ENCODE assay signal across 10 cellular contexts in genomic region chr3:149373235-149374125, GRCh38. TPM values are rescaled to one million over a fixed set of nuclear protein-coding genes. Genes with fewer than 3 reads are reported as not detected.
DNase-seq lines count a peak whose midpoint lies in the region; ATAC-seq and TF ChIP-seq lines count a peak whose summit lies in the region.
"Had no signal": no experiment of that assay in that cellular context is flagged by ENCODE, and none has a peak within 500 bp of the region (broad histone marks: within the 10 kb centered on the region; RNA-seq: fewer than 3 reads in every experiment).

No MANE protein-coding gene starts in this region.

- no peaks in the 10 kb centered on the region for H3K36me3 ChIP-seq in transverse colon

- H3K27me3 ChIP-seq in foreskin keratinocyte: no peaks in the 10 kb centered on the region
- no peaks in the 10 kb centered on the region for H3K27me3 ChIP-seq in transverse colon

- CTCF ChIA-PET in WTC11 (lab: Charles Lee): no interaction called here

- in situ Hi-C loops in transverse colon (cut with MboI; ENCODE audit: low pct_ligation_motif_present in 1 of 4, low pct_unique_long_range_greater_than_20kb in 1 of 4, low sequenced_read_pairs in 3 of 4): no loop called here

- H3K4me1 ChIP-seq in foreskin keratinocyte (peaks cover 53% of the 10 kb centered on the region), transverse colon (peaks cover 13 to 62% (median 35%) of the 10 kb centered on the region in 4 donors)

- peak overlapping the region; percentile 69 for H3K27ac ChIP-seq in foreskin keratinocyte
- peak overlapping the region in 3 of 4 donors; percentile 1 to 49 (median 22) for H3K27ac ChIP-seq in transverse colon

- H3K4me1 Mint-ChIP-seq in WTC11: peaks cover 52% of the 10 kb centered on the region
- H3K4me1 Mint-ChIP-seq in naive thymus-derived CD8-positive, alpha-beta T cell: peaks cover 0 to 2% (median 0%) of the 10 kb centered on the region in 4 donors
- H3K4me1 Mint-ChIP-seq: activated T-helper 17 cell treated with anti-CD3 and anti-CD28 coated beads, Interleukin-2, amount 50 U/mL, for 72 hours had no signal

- DNase-seq in WTC11 (ENCODE audit: low spot score) (no peak), foreskin keratinocyte (peak in 1 of 2 donors; percentile 86), transverse colon (no peak), SHP77 (lab: John Stamatoyannopoulos, UW) (no peak)
- DNase-seq in naive thymus-derived CD8-positive, alpha-beta T cell: no peak
- DNase-seq: effector memory CD4-positive, alpha-beta T cell; NCI-H774 had no signal

- POLR2A ChIA-PET in WTC11 (lab: Charles Lee): no interaction called here
- POLR2A ChIA-PET in naive thymus-derived CD8-positive, alpha-beta T cell (lab: Charles Lee): no interaction called here

- WGBS in transverse colon (ENCODE audit: low coverage in 1 of 2), 2 donors: 69 to 80% methylated on average over 2 of the region's 2 CpGs

- no peak for TF ChIP-seq EP300 in Ishikawa (IDR thresholded peaks at IDR 0.05; ENCODE audit: borderline replicate concordance)
- no peak for TF ChIP-seq EP300 in transverse colon (IDR thresholded peaks at IDR 0.05; ENCODE audit: low read depth)

- ATAC-seq in WTC11 (no peak), foreskin keratinocyte (no peak), GM21576 (IDR thresholded peaks at IDR 0.05; ENCODE audit: unreplicated experiment) (no peak)
- no peak for ATAC-seq in naive thymus-derived CD8-positive, alpha-beta T cell
- ATAC-seq: activated T-helper 17 cell treated with anti-CD3 and anti-CD28 coated beads, Interleukin-2, amount 50 U/mL, for 72 hours had no signal

- no peak overlapping the region for H3K4me3 Mint-ChIP-seq in WTC11
- no peak overlapping the region for H3K4me3 Mint-ChIP-seq in naive thymus-derived CD8-positive, alpha-beta T cell
- H3K4me3 Mint-ChIP-seq: activated T-helper 17 cell treated with anti-CD3 and anti-CD28 coated beads, Interleukin-2, amount 50 U/mL, for 72 hours had no signal

- no peak for TF ChIP-seq RAD21 in Ishikawa (IDR thresholded peaks at IDR 0.05; ENCODE audit: low read depth)

- intact Hi-C loops in transverse colon (cut with DNase I; ENCODE audit: low total_unique reads): no loop called here

- no peak for TF ChIP-seq POLR2A in transverse colon (IDR thresholded peaks at IDR 0.05)

- TF ChIP-seq CTCF in WTC11 (IDR thresholded peaks at IDR 0.05) (no peak), foreskin keratinocyte (conservative IDR thresholded peaks at IDR 0.05) (no peak), transverse colon (IDR thresholded peaks at IDR 0.05) (no peak)

- H3K9me3 Mint-ChIP-seq in WTC11: no peaks in the 10 kb centered on the region
- H3K9me3 Mint-ChIP-seq in naive thymus-derived CD8-positive, alpha-beta T cell: peaks cover 0 to 5% (median 0%) of the 10 kb centered on the region in 9 donors
- H3K9me3 Mint-ChIP-seq: activated T-helper 17 cell treated with anti-CD3 and anti-CD28 coated beads, Interleukin-2, amount 50 U/mL, for 72 hours had no signal

- H3K27me3 Mint-ChIP-seq in WTC11 (ENCODE audit: low read depth): no peaks in the 10 kb centered on the region
- peaks cover 7 to 22% (median 12%) of the 10 kb centered on the region in 5 donors for H3K27me3 Mint-ChIP-seq in naive thymus-derived CD8-positive, alpha-beta T cell

- H3K36me3 Mint-ChIP-seq in WTC11: no peaks in the 10 kb centered on the region
- H3K36me3 Mint-ChIP-seq in naive thymus-derived CD8-positive, alpha-beta T cell: no peaks in the 10 kb centered on the region

- H3K27ac Mint-ChIP-seq in WTC11: no peak overlapping the region
- no peak overlapping the region for H3K27ac Mint-ChIP-seq in naive thymus-derived CD8-positive, alpha-beta T cell
- H3K27ac Mint-ChIP-seq: activated T-helper 17 cell treated with anti-CD3 and anti-CD28 coated beads, Interleukin-2, amount 50 U/mL, for 72 hours had no signal

- no peaks in the 10 kb centered on the region for H3K9me3 ChIP-seq in transverse colon

- H3K4me3 ChIP-seq in transverse colon: no peak overlapping the region

TF ChIP-seq in Ishikawa, 13 proteins besides CTCF, POLR2A, EP300 and RAD21:
- no peak for TF ChIP-seq TEAD4 (IDR thresholded peaks at IDR 0.05)
- TF ChIP-seq TAF1 (IDR thresholded peaks at IDR 0.05; ENCODE audit: low read depth): no peak
- TF ChIP-seq CEBPB (IDR thresholded peaks at IDR 0.05): 0 out of 2 replicates have a peak, but pooled peaks have one; percentile 4
- no peak for TF ChIP-seq TCF12 (IDR thresholded peaks at IDR 0.05; ENCODE audit: low read depth)
- TF ChIP-seq NFIC (IDR thresholded peaks at IDR 0.05): no peak
- no peak for TF ChIP-seq REST (IDR thresholded peaks at IDR 0.05; ENCODE audit: low read depth)

TF ChIP-seq in WTC11, 78 proteins besides CTCF, POLR2A, EP300 and RAD21:
- TF ChIP-seq FOXP1 (CRISPR knock-in tag; IDR thresholded peaks at IDR 0.05; ENCODE audit: borderline replicate concordance) (no peak), RELA (CRISPR knock-in tag; IDR thresholded peaks at IDR 0.05; ENCODE audit: borderline replicate concordance) (no peak), GABPB1 (CRISPR knock-in tag; IDR thresholded peaks at IDR 0.05) (peak; percentile 45; the same call in 1 of the 2 replicates), MYBL2 (CRISPR knock-in tag; IDR thresholded peaks at IDR 0.05) (no peak), NFE2L1 (CRISPR knock-in tag; IDR thresholded peaks at IDR 0.05) (no peak), PREB (CRISPR knock-in tag; IDR thresholded peaks at IDR 0.05; ENCODE audit: borderline replicate concordance) (no peak), NR2C2 (CRISPR knock-in tag; IDR thresholded peaks at IDR 0.05) (no peak)

RNA-seq across cellular contexts. Expression of gene TM4SF1, which starts 4.0 kb away (rescaled TPM):
- 0.44 to 0.90 TPM (median 0.48 TPM) in 3 replicates for total RNA-seq in WTC11 (2021)
- total RNA-seq in foreskin keratinocyte: 79.5 and 87.6 TPM in 2 replicates
- polyA plus RNA-seq in foreskin keratinocyte: 69.3 and 72.8 TPM in 2 replicates
- total RNA-seq in transverse colon: 100 to 1,000 TPM in 1 of 4 donors, 10 to 100 TPM in 3; 21.3 to 109 (median 32.3) TPM
- not detected for total RNA-seq in naive thymus-derived CD8-positive, alpha-beta T cell
- not detected for polyA plus RNA-seq in naive thymus-derived CD8-positive, alpha-beta T cell

RNA-seq across cellular contexts. Expression of gene TM4SF18, which starts 40.0 kb away (rescaled TPM):
- total RNA-seq in WTC11 (2021): 1.6 to 2.4 TPM (median 2.2 TPM) in 3 replicates
- not detected in 2 replicates for total RNA-seq in foreskin keratinocyte
- polyA plus RNA-seq in foreskin keratinocyte: not detected in 2 replicates
- 1 to 10 TPM in 1 of 4 donors, under 1 TPM in 2, not detected in 1; 0.80 to 1.4 (median 0.82) TPM for total RNA-seq in transverse colon
- not detected for total RNA-seq in naive thymus-derived CD8-positive, alpha-beta T cell
- polyA plus RNA-seq in naive thymus-derived CD8-positive, alpha-beta T cell: not detected
- total RNA-seq: activated T-helper 17 cell treated with anti-CD3 and anti-CD28 coated beads, Interleukin-2, amount 50 U/mL, for 72 hours had no signal

Comparison
In these comparisons a context has a peak if more than half of its experiments do, and no peak if none do; other contexts are left out.
1. RNA of gene TM4SF1, which starts 4.0 kb away (total RNA-seq): 79.5 to 87.6 TPM in foreskin keratinocyte and 21.3 to 109 TPM in transverse colon; 0.44 to 0.90 TPM in WTC11 and not detected in naive thymus-derived CD8-positive, alpha-beta T cell; every median in the first group is over 10 times any median in the second.